14 cellular contexts compared by ENCODE assay signal in the genomic region with DNA sequence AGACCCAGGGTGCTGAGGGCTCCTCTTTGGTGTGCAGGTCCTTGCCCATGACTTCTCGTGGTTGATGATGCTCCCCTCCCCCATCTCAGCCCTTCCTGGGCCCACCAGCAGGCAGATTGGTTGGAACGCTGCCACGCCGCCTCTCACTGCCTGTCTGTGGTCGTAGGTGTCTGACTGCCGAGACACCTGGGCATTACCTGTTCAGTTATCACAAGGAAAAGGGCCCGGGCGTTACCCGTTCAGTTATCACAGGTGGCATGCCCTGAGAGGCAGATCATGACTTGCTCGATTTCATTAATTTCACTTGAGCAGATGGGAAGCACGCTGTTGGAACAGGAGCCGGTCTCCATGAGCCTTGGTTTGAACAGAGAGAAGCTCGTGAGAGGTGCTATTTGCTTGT. TPM values are rescaled to one million over a fixed set of nuclear protein-coding genes. Genes with fewer than 3 reads are reported as not detected.
A peak's percentile ranks its signal among the peaks of the same experiment; 100 is the strongest.
DNase-seq lines count a peak whose midpoint lies in the region; ATAC-seq and TF ChIP-seq lines count a peak whose summit lies in the region.
"Had no signal": no experiment of that assay in that cellular context is flagged by ENCODE, and none has a peak within 500 bp of the region (broad histone marks: within the 10 kb centered on the region; RNA-seq: fewer than 3 reads in every experiment).

No MANE protein-coding gene starts in this region.

- H3K4me3 Mint-ChIP-seq in activated CD8-positive, alpha-beta T cell treated with anti-CD3 and anti-CD28 coated beads, Interleukin-2, amount 10 ng/mL, durations not matched to agents 7 days and 5 days = no peak overlapping the region
- H3K4me3 Mint-ChIP-seq in stimulated activated memory B cell treated with anti-CD40 and anti-IgM and Interleukin-4, amounts not matched to agents 10 μg/mL and 1 μg/mL and 100 μg/mL, for 72 hours = no peak overlapping the region
- H3K4me3 Mint-ChIP-seq: activated naive CD4-positive, alpha-beta T cell treated with anti-CD3 and anti-CD28 coated beads, Interleukin-2, amount 10 ng/mL, durations not matched to agents 7 days and 5 days had no signal

- H3K27ac ChIP-seq in esophagus squamous epithelium = peak overlapping the region; percentile 78 to 91 (median 89)

- CTCF ChIA-PET in activated CD8-positive, alpha-beta T cell treated with anti-CD3 and anti-CD28 coated beads, Interleukin-2, amount 10 ng/mL, durations not matched to agents 7 days and 5 days (lab: Charles Lee) = interaction anchor here (1.5 kb wide), 1 partner anchor 51 kb away, joined by 3 read pairs; no protein-coding TSS in a partner anchor

- no peaks in the 10 kb centered on the region for H3K9me3 Mint-ChIP-seq in activated CD8-positive, alpha-beta T cell treated with anti-CD3 and anti-CD28 coated beads, Interleukin-2, amount 10 ng/mL, durations not matched to agents 7 days and 5 days (ENCODE audit: insufficient read depth)
- H3K9me3 Mint-ChIP-seq in stimulated activated memory B cell treated with anti-CD40 and anti-IgM and Interleukin-4, amounts not matched to agents 10 μg/mL and 1 μg/mL and 100 μg/mL, for 72 hours = no peaks in the 10 kb centered on the region
- H3K9me3 Mint-ChIP-seq: activated naive CD4-positive, alpha-beta T cell treated with anti-CD3 and anti-CD28 coated beads, Interleukin-2, amount 10 ng/mL, durations not matched to agents 7 days and 5 days had no signal

- peak overlapping the region; percentile 22 for H3K27ac Mint-ChIP-seq in activated CD8-positive, alpha-beta T cell treated with anti-CD3 and anti-CD28 coated beads, Interleukin-2, amount 10 ng/mL, durations not matched to agents 7 days and 5 days
- peak overlapping the region; percentile 2 for H3K27ac Mint-ChIP-seq in stimulated activated memory B cell treated with anti-CD40 and anti-IgM and Interleukin-4, amounts not matched to agents 10 μg/mL and 1 μg/mL and 100 μg/mL, for 72 hours

- no peak for TF ChIP-seq CTCF in esophagus squamous epithelium (IDR thresholded peaks at IDR 0.05)

- intact Hi-C loops in esophagus squamous epithelium (cut with DNase I) = no loop called here

- peaks cover 39 to 66% (median 40%) of the 10 kb centered on the region in 3 donors for H3K4me1 ChIP-seq in esophagus squamous epithelium

- TF ChIP-seq POLR2A in esophagus squamous epithelium (IDR thresholded peaks at IDR 0.05) = no peak

- no peak for ATAC-seq in activated CD8-positive, alpha-beta T cell treated with anti-CD3 and anti-CD28 coated beads, Interleukin-2, amount 10 ng/mL, durations not matched to agents 7 days and 5 days
- ATAC-seq in stimulated activated memory B cell treated with anti-CD40 and anti-IgM and Interleukin-4, amounts not matched to agents 10 μg/mL and 1 μg/mL and 100 μg/mL, for 72 hours = no peak
- ATAC-seq: upper lobe of right lung had no signal

- peaks cover 17 to 81% (median 20%) of the 10 kb centered on the region in 3 donors for H3K36me3 ChIP-seq in esophagus squamous epithelium

- H3K9me3 ChIP-seq in esophagus squamous epithelium = no peaks in the 10 kb centered on the region
- H3K9me3 ChIP-seq: MG63, upper lobe of right lung had no signal

- H3K27me3 Mint-ChIP-seq in activated CD8-positive, alpha-beta T cell treated with anti-CD3 and anti-CD28 coated beads, Interleukin-2, amount 10 ng/mL, durations not matched to agents 7 days and 5 days (ENCODE audit: low read depth) = no peaks in the 10 kb centered on the region
- no peaks in the 10 kb centered on the region for H3K27me3 Mint-ChIP-seq in stimulated activated memory B cell treated with anti-CD40 and anti-IgM and Interleukin-4, amounts not matched to agents 10 μg/mL and 1 μg/mL and 100 μg/mL, for 72 hours
- H3K27me3 Mint-ChIP-seq: activated naive CD4-positive, alpha-beta T cell treated with anti-CD3 and anti-CD28 coated beads, Interleukin-2, amount 10 ng/mL, durations not matched to agents 7 days and 5 days had no signal

- peaks cover 68% of the 10 kb centered on the region for H3K36me3 Mint-ChIP-seq in activated CD8-positive, alpha-beta T cell treated with anti-CD3 and anti-CD28 coated beads, Interleukin-2, amount 10 ng/mL, durations not matched to agents 7 days and 5 days (ENCODE audit: low read depth)
- H3K36me3 Mint-ChIP-seq in stimulated activated memory B cell treated with anti-CD40 and anti-IgM and Interleukin-4, amounts not matched to agents 10 μg/mL and 1 μg/mL and 100 μg/mL, for 72 hours = peaks cover 84% of the 10 kb centered on the region

- POLR2A ChIA-PET in activated CD8-positive, alpha-beta T cell treated with anti-CD3 and anti-CD28 coated beads, Interleukin-2, amount 10 ng/mL, durations not matched to agents 7 days and 5 days (lab: Charles Lee) = interaction anchor here (1.6 kb wide), 1 partner anchor 47 kb away, joined by 3 read pairs; no protein-coding TSS in a partner anchor

- no peaks in the 10 kb centered on the region for H3K27me3 ChIP-seq in esophagus squamous epithelium
- H3K27me3 ChIP-seq: MG63, upper lobe of right lung had no signal

- WGBS in esophagus squamous epithelium, 2 donors = 59 to 82% methylated on average over 5 to 9 of the region's 13 CpGs

- no peak overlapping the region for H3K4me3 ChIP-seq in esophagus squamous epithelium
- H3K4me3 ChIP-seq: MG63, upper lobe of right lung had no signal

- H3K4me1 Mint-ChIP-seq in activated CD8-positive, alpha-beta T cell treated with anti-CD3 and anti-CD28 coated beads, Interleukin-2, amount 10 ng/mL, durations not matched to agents 7 days and 5 days (ENCODE audit: low read depth) = peaks cover 7% of the 10 kb centered on the region
- peaks cover 30% of the 10 kb centered on the region for H3K4me1 Mint-ChIP-seq in stimulated activated memory B cell treated with anti-CD40 and anti-IgM and Interleukin-4, amounts not matched to agents 10 μg/mL and 1 μg/mL and 100 μg/mL, for 72 hours

- DNase-seq in NCI-H510A treated with DMSO at 0.1 percent for 48 hours (lab: John Stamatoyannopoulos, UW) = peak; percentile 36
- DNase-seq in NCI-H510A (lab: John Stamatoyannopoulos, UW) = no peak
- DNase-seq in activated CD8-positive, alpha-beta T cell treated with anti-CD3 and anti-CD28 coated beads, Interleukin-2, amount 10 ng/mL, durations not matched to agents 7 days and 5 days = no peak
- DNase-seq in esophagus squamous epithelium (lab: John Stamatoyannopoulos, UW) = no peak
- no peak for DNase-seq in COR-L47 (lab: John Stamatoyannopoulos, UW)
- DNase-seq in NCI-H526 treated with DMSO at 0.1 percent for 48 hours (lab: John Stamatoyannopoulos, UW) = no peak
- DNase-seq in activated effector memory CD4-positive, alpha-beta T cell treated with Interleukin-2 at 50 U/mL for 16 hours = no peak
- DNase-seq: activated naive CD4-positive, alpha-beta T cell treated with anti-CD3 and anti-CD28 coated beads, Interleukin-2, amount 10 ng/mL, durations not matched to agents 7 days and 5 days; cerebellar nuclear complex; MG63; NCI-H2081 treated with DMSO at 0.1 percent for 48 hours; upper lobe of right lung had no signal

RNA-seq across cellular contexts. Expression of a gene that starts 42.5 kb away (rescaled TPM):
- total RNA-seq in activated CD8-positive, alpha-beta T cell treated with anti-CD3 and anti-CD28 coated beads, Interleukin-2, amount 10 ng/mL, durations not matched to agents 7 days and 5 days = not detected
- total RNA-seq in esophagus squamous epithelium = 10 to 100 TPM in 1 of 4 donors, 1 to 10 TPM in 2, under 1 TPM in 1; 0.72 to 24.0 (median 4.4) TPM
- total RNA-seq: HT1080 had no signal
